1 cellular context compared by ENCODE assay signal in genomic region chr19:46984077-46985010, GRCh38.
TF ChIP-seq lines count a peak whose summit lies in the region.

No MANE protein-coding gene starts in this region.

TF ChIP-seq in HepG2, 621 proteins besides CTCF, POLR2A, EP300 and RAD21 (continued from another document):
- TF ChIP-seq HOMEZ (CRISPR knock-in tag; IDR thresholded peaks at IDR 0.05; ENCODE audit: low read depth) (peak; percentile 42; the same call in 1 of the 2 replicates), ZNF512 (CRISPR knock-in tag; IDR thresholded peaks at IDR 0.05) (no peak), ZBTB37 (CRISPR knock-in tag; IDR thresholded peaks at IDR 0.05) (no peak), BCLAF1 (IDR thresholded peaks at IDR 0.05) (no peak), TFDP1 (CRISPR knock-in tag; IDR thresholded peaks at IDR 0.05; ENCODE audit: borderline replicate concordance) (peak; percentile 79; the same call in 1 of the 2 replicates)
TF ChIP-seq in HepG2: peak in this region for 269.
